Comparison of ENCODE assay signal across 18 cellular contexts in the genomic region with DNA sequence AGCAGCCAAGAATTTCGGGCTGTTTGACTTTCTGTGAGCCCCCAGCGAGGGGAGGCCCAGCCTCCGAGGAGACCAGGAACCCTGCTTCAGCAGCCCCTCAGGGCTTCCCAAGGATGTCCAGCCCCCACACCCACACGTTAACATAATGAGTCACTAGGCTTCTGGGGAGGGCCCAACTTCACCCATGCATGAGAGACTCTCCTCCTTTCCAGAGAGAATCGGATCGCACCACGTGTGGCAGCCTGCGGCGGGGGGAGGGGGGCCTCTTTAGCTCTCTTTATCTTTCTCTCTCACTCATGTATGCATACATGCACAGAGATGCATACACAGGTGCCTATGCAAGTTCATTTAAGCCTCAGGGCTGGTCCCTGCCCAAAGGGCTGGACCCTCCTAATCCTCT. TPM values are rescaled to one million over a fixed set of nuclear protein-coding genes. Genes with fewer than 3 reads are reported as not detected.
DNase-seq lines count a peak whose midpoint lies in the region; ATAC-seq and TF ChIP-seq lines count a peak whose summit lies in the region.
"Had no signal": no experiment of that assay in that cellular context is flagged by ENCODE, and none has a peak within 500 bp of the region (broad histone marks: within the 10 kb centered on the region; RNA-seq: fewer than 3 reads in every experiment).

No MANE protein-coding gene starts in this region.

- H3K27me3 ChIP-seq in HUES48 (ENCODE audit: control insufficient read depth, insufficient read depth, low read length), result no peaks in the 10 kb centered on the region
- H3K27me3 ChIP-seq in mesendoderm (ENCODE audit: insufficient read depth, low read length, poor library complexity), result no peaks in the 10 kb centered on the region
- H3K27me3 ChIP-seq in vagina, result no peaks in the 10 kb centered on the region
- H3K27me3 ChIP-seq: BLaER1 treated with 17β-estradiol and CSF1 and Interleukin-3, amounts not matched to agents 10 nM and 100 nM; heart left ventricle had no signal

- H3K9me3 ChIP-seq in HUES48 (ENCODE audit: control insufficient read depth, insufficient read depth, low read length) (no peaks in the 10 kb centered on the region), vagina (no peaks in the 10 kb centered on the region)
- H3K9me3 ChIP-seq: BLaER1 treated with 17β-estradiol and CSF1 and Interleukin-3, amounts not matched to agents 10 nM and 100 nM; heart left ventricle had no signal

- in situ Hi-C loops in Caki2 (cut with HindIII; ENCODE audit: low pct_unique_long_range_greater_than_20kb, low sequenced_read_pairs), result no loop called here

- H4K8ac ChIP-seq in mesendoderm (ENCODE audit: low read depth, low read length), result no peak overlapping the region

- no peak overlapping the region for H3K56ac ChIP-seq in mesendoderm (ENCODE audit: low read length)

- peak; percentile 88 for DNase-seq in Caki2 (ENCODE audit: low read depth)
- peak; percentile 77 for DNase-seq in mesendoderm
- no peak for DNase-seq in vagina (ENCODE audit: extremely low spot score in 2 of 2)
- DNase-seq in left cardiac atrium, result no peak
- no peak for DNase-seq in NCI-H187 (lab: John Stamatoyannopoulos, UW)
- DNase-seq: activated CD8-positive, alpha-beta memory T cell treated with anti-CD3 and anti-CD28 coated beads for 24 hours; activated naive CD8-positive, alpha-beta T cell treated with anti-CD3 and anti-CD28 coated beads, Interleukin-2, amount 10 ng/mL, durations not matched to agents 7 days and 5 days; GOT3; NCI-H2029 treated with DMSO at 0.1 percent for 48 hours; stimulated activated CD4-positive, alpha-beta T cell treated with anti-CD3 and anti-CD28 coated beads, Interleukin-1b, Interleukin-23, amount 100 ng/mL, for 48 hours; stimulated activated naive CD8-positive, alpha-beta T cell treated with anti-CD3 and anti-CD28 coated beads, Interleukin-15, Interleukin-2, amounts not matched to agents 100 U/mL and 50 U/mL, for 24 hours had no signal

- H3K4me3 ChIP-seq in HUES48 (ENCODE audit: low read depth, low read length) (no peak overlapping the region), mesendoderm (ENCODE audit: low read length) (no peak overlapping the region), vagina (no peak overlapping the region)
- H3K4me3 ChIP-seq: BLaER1 treated with 17β-estradiol and CSF1 and Interleukin-3, amounts not matched to agents 10 nM and 100 nM; heart left ventricle; lung had no signal

- H3K9ac ChIP-seq in HUES48 (ENCODE audit: low read depth, low read length) (no peak overlapping the region), mesendoderm (ENCODE audit: low read length) (no peak overlapping the region)
- H3K9ac ChIP-seq: BLaER1 treated with 17β-estradiol and CSF1 and Interleukin-3, amounts not matched to agents 10 nM and 100 nM; parathyroid adenoma had no signal

- H3K4me1 ChIP-seq in HUES48 (ENCODE audit: control insufficient read depth, insufficient read depth, low read length) (peaks cover 1% of the 10 kb centered on the region), mesendoderm (ENCODE audit: control insufficient read depth, low read depth, low read length) (no peaks in the 10 kb centered on the region), vagina (peaks cover 17% of the 10 kb centered on the region)

- H3K9me3 Mint-ChIP-seq in brain, result peaks cover 0 to 4% (median 0%) of the 10 kb centered on the region in 5 experiments
- H3K9me3 Mint-ChIP-seq: activated naive CD8-positive, alpha-beta T cell treated with anti-CD3 and anti-CD28 coated beads, Interleukin-2, amount 10 ng/mL, durations not matched to agents 7 days and 5 days had no signal

- intact Hi-C loops in vagina (cut with DNase I), result no loop called here
- intact Hi-C loops in left cardiac atrium (cut with DNase I), result no loop called here

- H4K5ac ChIP-seq in mesendoderm (ENCODE audit: low read length), result no peak overlapping the region

- no peak overlapping the region for H3K4ac ChIP-seq in mesendoderm (ENCODE audit: low read depth, low read length)

- no peak overlapping the region for H2BK120ac ChIP-seq in mesendoderm (ENCODE audit: low read depth, low read length)

- H3K27ac ChIP-seq in HUES48 (ENCODE audit: low read depth, low read length) (peak overlapping the region; percentile 39), mesendoderm (ENCODE audit: low read depth, low read length) (peak overlapping the region; percentile 45), vagina (no peak overlapping the region)
- H3K27ac ChIP-seq: BLaER1 treated with 17β-estradiol and CSF1 and Interleukin-3, amounts not matched to agents 10 nM and 100 nM; parathyroid adenoma had no signal

- no peak overlapping the region for H3K4me2 ChIP-seq in mesendoderm (ENCODE audit: low read length)
- H3K4me2 ChIP-seq: BLaER1 treated with 17β-estradiol and CSF1 and Interleukin-3, amounts not matched to agents 10 nM and 100 nM had no signal

- WGBS in mesendoderm (ENCODE audit: extremely low coverage, insufficient coverage, low lambda C conversion rate), result no CpG with 5 or more reads among the region's 9 CpGs

- H2BK5ac ChIP-seq in mesendoderm (ENCODE audit: low read length), result no peak overlapping the region

- H3K79me1 ChIP-seq in mesendoderm (ENCODE audit: low read length), result peaks cover 2% of the 10 kb centered on the region

- no peak for ATAC-seq in left cardiac atrium
- ATAC-seq in HG02588 (IDR thresholded peaks at IDR 0.05; ENCODE audit: unreplicated experiment), result no peak
- ATAC-seq: heart left ventricle; stimulated activated naive CD8-positive, alpha-beta T cell treated with anti-CD3 and anti-CD28 coated beads, Interleukin-15, Interleukin-2, amounts not matched to agents 100 U/mL and 50 U/mL, for 24 hours had no signal

- H3K36me3 ChIP-seq in HUES48 (ENCODE audit: control insufficient read depth, insufficient read depth, low read length) (peaks cover 51% of the 10 kb centered on the region), mesendoderm (ENCODE audit: control insufficient read depth, insufficient read depth, low read length) (peaks cover 7% of the 10 kb centered on the region), vagina (peaks cover 5 to 59% of the 10 kb centered on the region in 2 donors)

- peaks cover 10% of the 10 kb centered on the region for H3K79me2 ChIP-seq in mesendoderm (ENCODE audit: control insufficient read depth, insufficient read depth, low read length)

- no peak for TF ChIP-seq CTCF in brain (conservative IDR thresholded peaks at IDR 0.05)
- TF ChIP-seq CTCF in vagina (IDR thresholded peaks at IDR 0.05), result no peak

- no peak overlapping the region for H3K23ac ChIP-seq in mesendoderm (ENCODE audit: low read length)

- H3K27me3 Mint-ChIP-seq in brain, result peaks cover 5% of the 10 kb centered on the region
- H3K27me3 Mint-ChIP-seq: activated naive CD8-positive, alpha-beta T cell treated with anti-CD3 and anti-CD28 coated beads, Interleukin-2, amount 10 ng/mL, durations not matched to agents 7 days and 5 days had no signal

- H3K18ac ChIP-seq in mesendoderm (ENCODE audit: low read length), result no peak overlapping the region

- H3K36me3 Mint-ChIP-seq in brain, result peaks cover 29% of the 10 kb centered on the region

- H3K27ac Mint-ChIP-seq in brain, result peak overlapping the region in 3 of 5 experiments; percentile 64 to 73 (median 70)
- H3K27ac Mint-ChIP-seq: activated naive CD8-positive, alpha-beta T cell treated with anti-CD3 and anti-CD28 coated beads, Interleukin-2, amount 10 ng/mL, durations not matched to agents 7 days and 5 days had no signal

- H3K4me1 Mint-ChIP-seq in brain, result peaks cover 19% of the 10 kb centered on the region

- no peak for TF ChIP-seq POLR2A in vagina (IDR thresholded peaks at IDR 0.05)

- no peak overlapping the region for H2BK15ac ChIP-seq in mesendoderm (replicated peaks; ENCODE audit: low read depth)

- no peak overlapping the region for H3K4me3 Mint-ChIP-seq in brain
- H3K4me3 Mint-ChIP-seq: activated naive CD8-positive, alpha-beta T cell treated with anti-CD3 and anti-CD28 coated beads, Interleukin-2, amount 10 ng/mL, durations not matched to agents 7 days and 5 days had no signal

- H2AK5ac ChIP-seq in mesendoderm (ENCODE audit: low read length), result no peak overlapping the region

RNA-seq across cellular contexts. Expression of a gene that starts 3.1 kb away (rescaled TPM):
- total RNA-seq in Caki2 (2014; rRNA removed; shearing (Covaris generic); ENCODE audit: low replicate concordance), result 712 and 818 TPM in 2 replicates
- 521 TPM for polyA plus RNA-seq in brain (ENCODE audit: insufficient read depth, low read depth, low replicate concordance)
- polyA plus RNA-seq in mesendoderm (2013, experiment 1 of 2), result 357 TPM
- 372 TPM for polyA plus RNA-seq in mesendoderm (2013, experiment 2 of 2)
- 223 TPM for total RNA-seq in vagina
- total RNA-seq in left cardiac atrium, result 100 to 1,000 TPM; 278 to 314 TPM

RNA-seq across cellular contexts. Expression of a gene that starts 14.4 kb away (rescaled TPM):
- total RNA-seq in Caki2 (2014; rRNA removed; shearing (Covaris generic); ENCODE audit: low replicate concordance), result 52.1 and 65.6 TPM in 2 replicates
- 44.2 TPM for polyA plus RNA-seq in brain (ENCODE audit: insufficient read depth, low read depth, low replicate concordance)
- 24.7 TPM for polyA plus RNA-seq in mesendoderm (2013, experiment 1 of 2)
- 23.8 TPM for polyA plus RNA-seq in mesendoderm (2013, experiment 2 of 2)
- total RNA-seq in vagina (94.0 TPM), left cardiac atrium (10 to 100 TPM; 54.4 to 78.2 TPM)

RNA-seq across cellular contexts. Expression of a gene that starts 16.4 kb away (rescaled TPM):
- total RNA-seq in Caki2 (2014; rRNA removed; shearing (Covaris generic); ENCODE audit: low replicate concordance), result 28.8 and 45.6 TPM in 2 replicates
- 119 TPM for polyA plus RNA-seq in brain (ENCODE audit: insufficient read depth, low read depth, low replicate concordance)
- 43.7 TPM for polyA plus RNA-seq in mesendoderm (2013, experiment 1 of 2)
- 44.0 TPM for polyA plus RNA-seq in mesendoderm (2013, experiment 2 of 2)
- total RNA-seq in vagina (39.0 TPM), left cardiac atrium (10 to 100 TPM; 42.6 to 66.2 TPM)

RNA-seq across cellular contexts. Expression of a gene that starts 36.4 kb away (rescaled TPM):
- total RNA-seq in Caki2 (2014; rRNA removed; shearing (Covaris generic); ENCODE audit: low replicate concordance), result 43.1 and 50.5 TPM in 2 replicates
- 43.7 TPM for polyA plus RNA-seq in brain (ENCODE audit: insufficient read depth, low read depth, low replicate concordance)
- polyA plus RNA-seq in mesendoderm (2013, experiment 1 of 2), result 35.7 TPM
- polyA plus RNA-seq in mesendoderm (2013, experiment 2 of 2), result 34.9 TPM
- total RNA-seq in vagina, result 30.2 TPM
- total RNA-seq in left cardiac atrium, result 10 to 100 TPM; 29.1 to 30.5 TPM

RNA-seq across cellular contexts. Expression of a gene that starts 57.8 kb away (rescaled TPM):
- 0.57 and 5.7 TPM in 2 replicates for total RNA-seq in Caki2 (2014; rRNA removed; shearing (Covaris generic); ENCODE audit: low replicate concordance)
- polyA plus RNA-seq in brain (ENCODE audit: insufficient read depth, low read depth, low replicate concordance), result 8.0 TPM
- polyA plus RNA-seq in mesendoderm (2013, experiment 1 of 2), result 0.01 TPM
- polyA plus RNA-seq in mesendoderm (2013, experiment 2 of 2), result 0.03 TPM
- total RNA-seq in vagina (0.98 TPM), left cardiac atrium (not detected)
- total RNA-seq: heart left ventricle had no signal

Comparison
In these comparisons a context has a peak if more than half of its experiments do, and no peak if none do; other contexts are left out.
1. DNase-seq: peak in Caki2 (single experiment) and mesendoderm (single experiment); none in vagina (0 of 2), left cardiac atrium (single experiment) and NCI-H187 (0 of 2).